ENCODE assay signal across 8 cellular contexts in the genomic region with DNA sequence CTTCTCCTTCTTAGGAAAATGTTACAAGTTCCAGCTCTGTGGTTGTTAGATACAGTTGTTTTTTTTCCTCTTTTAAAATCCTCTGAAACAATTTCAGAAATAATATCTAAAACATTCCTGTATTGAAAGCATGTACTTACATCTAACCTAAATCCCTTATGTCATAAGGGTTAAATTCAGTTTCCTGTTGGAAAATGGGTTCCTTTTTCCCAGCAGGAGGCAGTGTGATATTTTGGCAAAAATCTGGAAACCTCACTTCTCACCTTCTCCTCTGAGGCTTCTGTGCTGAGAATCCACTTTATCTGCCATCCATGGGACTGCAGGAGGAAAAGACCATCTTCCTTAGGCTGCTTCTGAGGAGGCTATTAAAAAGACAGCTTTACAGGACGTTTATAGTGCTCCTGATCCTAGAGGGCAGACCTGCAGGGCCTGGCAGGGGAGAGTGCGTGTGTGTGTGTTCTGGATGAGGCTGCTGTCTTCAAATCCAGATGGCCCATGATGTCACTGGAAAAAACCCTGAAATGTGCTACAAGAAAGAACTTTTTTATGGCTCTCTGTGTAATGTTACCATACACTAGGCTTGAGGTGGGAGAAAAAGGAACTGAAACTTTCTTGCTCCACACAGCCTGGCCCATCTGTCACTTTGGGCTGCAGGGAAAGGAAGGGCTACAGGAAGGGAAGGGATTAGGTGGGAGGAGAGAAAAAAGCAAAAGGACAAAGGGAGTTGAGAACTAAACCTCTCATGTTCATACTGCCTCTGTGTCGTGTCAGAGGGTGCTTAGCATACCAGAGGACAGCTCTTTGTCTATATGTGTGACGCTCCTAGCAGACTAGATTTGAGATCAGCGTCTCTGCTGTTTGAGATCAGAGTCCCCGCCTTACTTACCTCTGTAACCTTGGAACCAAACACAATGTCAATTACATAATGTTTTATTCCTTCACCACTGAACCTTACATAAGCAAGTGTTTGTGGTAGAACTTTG.
DNase-seq lines count a peak whose midpoint lies in the region; ATAC-seq and TF ChIP-seq lines count a peak whose summit lies in the region.
"Had no signal": no experiment of that assay in that cellular context is flagged by ENCODE, and none has a peak within 500 bp of the region (broad histone marks: within the 10 kb centered on the region; RNA-seq: fewer than 3 reads in every experiment).

No MANE protein-coding gene starts in this region.

- intact Hi-C loops in activated CD4-positive, alpha-beta T cell treated with anti-CD3 and anti-CD28 coated beads, Interleukin-2, amount 10 ng/mL, durations not matched to agents 24 days and 14 days (cut with micrococcal nuclease): no loop called here

- ATAC-seq in GM18909 (IDR thresholded peaks at IDR 0.05; ENCODE audit: poor library complexity, unreplicated experiment) (peak; percentile 78), HG02798 (IDR thresholded peaks at IDR 0.05; ENCODE audit: poor library complexity, unreplicated experiment) (peak; percentile 81)

- no peak overlapping the region for H3K27ac Mint-ChIP-seq in activated CD4-positive, alpha-beta T cell treated with anti-CD3 and anti-CD28 coated beads, Interleukin-2, amount 10 ng/mL, durations not matched to agents 24 days and 14 days

- WGBS in smooth muscle cell (ENCODE audit: low lambda C conversion rate): 14% methylated on average over 6 of the region's 6 CpGs

- H3K9me3 ChIP-seq in SJCRH30 (replicated peaks) (no peaks in the 10 kb centered on the region), smooth muscle cell (replicated peaks; ENCODE audit: low read depth) (no peaks in the 10 kb centered on the region)

- H3K4me2 ChIP-seq in smooth muscle cell: peak overlapping the region; percentile 68

- H3K4me1 ChIP-seq in SJCRH30: peaks cover 8% of the 10 kb centered on the region
- H3K4me1 ChIP-seq in smooth muscle cell (ENCODE audit: low read depth): no peaks in the 10 kb centered on the region

- H3K4me3 ChIP-seq in SJCRH30: no peak overlapping the region
- no peak overlapping the region for H3K4me3 ChIP-seq in smooth muscle cell

- H3K27ac ChIP-seq in SJCRH30 (peak overlapping the region; percentile 31), smooth muscle cell (ENCODE audit: low read depth) (peak overlapping the region; percentile 92), substantia nigra (ENCODE audit: low read depth, low read length, poor library complexity, severe bottlenecking) (no peak overlapping the region)

- no peaks in the 10 kb centered on the region for H3K36me3 Mint-ChIP-seq in activated CD4-positive, alpha-beta T cell treated with anti-CD3 and anti-CD28 coated beads, Interleukin-2, amount 10 ng/mL, durations not matched to agents 24 days and 14 days (ENCODE audit: low read depth)

- H2AFZ ChIP-seq in smooth muscle cell (ENCODE audit: low read depth): peak overlapping the region; percentile 71

- H3K79me2 ChIP-seq in smooth muscle cell (ENCODE audit: low read depth): no peaks in the 10 kb centered on the region

- no peaks in the 10 kb centered on the region for H3K9me3 Mint-ChIP-seq in activated CD4-positive, alpha-beta T cell treated with anti-CD3 and anti-CD28 coated beads, Interleukin-2, amount 10 ng/mL, durations not matched to agents 24 days and 14 days

- no peak overlapping the region for H3K4me3 Mint-ChIP-seq in activated CD4-positive, alpha-beta T cell treated with anti-CD3 and anti-CD28 coated beads, Interleukin-2, amount 10 ng/mL, durations not matched to agents 24 days and 14 days

- DNase-seq in SJCRH30 (peak; percentile 48 to 73), smooth muscle cell (lab: John Stamatoyannopoulos, UW; ENCODE audit: unreplicated experiment) (peak; percentile 23), substantia nigra (lab: John Stamatoyannopoulos, UW) (no peak)
- no peak for DNase-seq in activated effector memory CD4-positive, alpha-beta T cell treated with Interleukin-2 at 50 U/mL for 16 hours
- DNase-seq in activated CD4-positive, alpha-beta T cell treated with anti-CD3 and anti-CD28 coated beads, Interleukin-2, amount 10 ng/mL, durations not matched to agents 24 days and 14 days: no peak
- DNase-seq: activated T-cell treated with anti-CD3 and anti-CD28 coated beads, Interleukin-2, amount 50 U/mL, for 48 hours had no signal

- H3K9ac ChIP-seq in smooth muscle cell (ENCODE audit: low read depth): peak overlapping the region; percentile 71

- H3K4me1 Mint-ChIP-seq in activated CD4-positive, alpha-beta T cell treated with anti-CD3 and anti-CD28 coated beads, Interleukin-2, amount 10 ng/mL, durations not matched to agents 24 days and 14 days: no peaks in the 10 kb centered on the region

- H4K20me1 ChIP-seq in smooth muscle cell (ENCODE audit: low read depth): no peaks in the 10 kb centered on the region

- no peaks in the 10 kb centered on the region for H3K27me3 ChIP-seq in SJCRH30
- H3K27me3 ChIP-seq in smooth muscle cell (ENCODE audit: low read depth): no peaks in the 10 kb centered on the region

- peaks cover 9% of the 10 kb centered on the region for H3F3A ChIP-seq in smooth muscle cell (ENCODE audit: low read depth)

- H3K27me3 Mint-ChIP-seq in activated CD4-positive, alpha-beta T cell treated with anti-CD3 and anti-CD28 coated beads, Interleukin-2, amount 10 ng/mL, durations not matched to agents 24 days and 14 days: no peaks in the 10 kb centered on the region

- TF ChIP-seq CTCF in smooth muscle cell (IDR thresholded peaks at IDR 0.05; ENCODE audit: borderline replicate concordance, insufficient read depth, poor library complexity, severe bottlenecking): peak; percentile 25

- H3K36me3 ChIP-seq in SJCRH30 (no peaks in the 10 kb centered on the region), smooth muscle cell (ENCODE audit: low read depth) (no peaks in the 10 kb centered on the region)

Comparison
In these comparisons a context has a peak if more than half of its experiments do, and no peak if none do; other contexts are left out.
1. DNase-seq: peak in SJCRH30 (2 of 2) and smooth muscle cell (single experiment); none in substantia nigra (0 of 49), activated effector memory CD4-positive, alpha-beta T cell treated with Interleukin-2 at 50 U/mL for 16 hours (single experiment) and activated CD4-positive, alpha-beta T cell treated with anti-CD3 and anti-CD28 coated beads, Interleukin-2, amount 10 ng/mL, durations not matched to agents 24 days and 14 days (single experiment).